8 cellular contexts compared by ENCODE assay signal in the genomic region with DNA sequence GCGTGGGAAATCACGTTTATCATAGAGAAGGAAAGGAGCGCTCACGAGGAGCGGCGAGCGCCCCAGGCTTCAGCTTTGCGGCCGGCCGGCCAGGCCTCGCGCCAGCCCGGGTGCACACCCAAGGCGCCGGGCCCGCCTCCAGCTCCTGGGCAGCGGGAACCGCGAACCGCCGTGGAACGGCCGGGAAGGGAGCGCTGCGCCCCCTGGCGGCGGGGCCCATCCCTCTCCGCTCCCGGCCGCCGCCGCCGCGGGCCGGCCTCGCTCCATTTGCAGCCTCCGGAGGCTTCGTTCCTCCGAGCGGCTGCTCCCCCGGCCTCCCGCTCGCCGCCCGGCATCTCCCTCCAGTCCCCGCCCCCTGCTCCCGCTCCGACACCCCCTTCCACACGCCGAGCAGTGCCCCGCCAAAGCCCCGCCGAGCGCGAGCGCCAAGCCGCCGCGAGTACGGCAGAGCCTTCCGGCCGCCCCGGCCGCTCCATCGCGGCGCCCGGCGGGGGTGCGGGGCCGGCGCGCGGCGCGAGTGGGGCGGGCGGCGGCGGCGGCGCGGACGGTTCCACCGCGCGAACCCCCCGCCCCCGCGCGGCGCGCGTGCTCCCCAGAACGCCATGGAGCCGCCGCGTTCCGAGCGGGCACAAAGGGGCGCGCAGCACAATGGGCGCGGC. TPM values are rescaled to one million over a fixed set of nuclear protein-coding genes. Genes with fewer than 3 reads are reported as not detected.
DNase-seq lines count a peak whose midpoint lies in the region; ATAC-seq and TF ChIP-seq lines count a peak whose summit lies in the region.

No MANE protein-coding gene starts in this region.

- no peaks in the 10 kb centered on the region for H4K20me1 ChIP-seq in OCI-LY7 (ENCODE audit: insufficient read depth, low read length)

- peaks cover 23% of the 10 kb centered on the region; the same call in 1 of the 2 replicates for H3K79me2 ChIP-seq in OCI-LY7 (ENCODE audit: insufficient read depth, low read depth, low read length)

- peak; percentile 34 for ATAC-seq in GM19468 (IDR thresholded peaks at IDR 0.05; ENCODE audit: extremely low read depth, unreplicated experiment)
- peak; percentile 68 to 73 for ATAC-seq in activated T-cell treated with anti-CD3 and anti-CD28 coated beads, Interleukin-2, amount 50 U/mL, for 4 hours
- peak; percentile 97 for ATAC-seq in esophagus mucosa
- peak; percentile 86 for ATAC-seq in stimulated activated effector memory CD8-positive, alpha-beta T cell treated with anti-CD3 and anti-CD28 coated beads, Interleukin-12 subunit alpha, Interleukin-12 subunit beta, amount 100 ng/mL, for 72 hours

- intact Hi-C loops in OCI-LY7 (cut with micrococcal nuclease; ENCODE audit: unreplicated experiment): loop anchor here (1.0 to 10.0 kb wide), 5 partner anchors 34 to 950 kb away; a partner anchor contains a TSS

- H3K27me3 Mint-ChIP-seq in activated T-cell treated with anti-CD3 and anti-CD28 coated beads, Interleukin-2, amount 50 U/mL, for 4 hours (ENCODE audit: low read depth): peaks cover 9% of the 10 kb centered on the region

- no peaks in the 10 kb centered on the region for H3K27me3 ChIP-seq in muscle layer of duodenum (ENCODE audit: low read depth, low read length)

- H3K4me3 ChIP-seq in OCI-LY7 (ENCODE audit: low read depth, low read length, poor library complexity, severe bottlenecking) (peak overlapping the region; percentile 71), muscle layer of duodenum (ENCODE audit: low read depth in 1 of 2, low read length in 2 of 2) (peak overlapping the region; percentile 63 to 70)

- DNase-seq in D341Med (ENCODE audit: low spot score): peak; percentile 94
- DNase-seq in HT-29 (ENCODE audit: low spot score): peak; percentile 89
- DNase-seq in OCI-LY7 (ENCODE audit: low spot score): peak; percentile 91
- DNase-seq in activated T-cell treated with anti-CD3 and anti-CD28 coated beads, Interleukin-2, amount 50 U/mL, for 4 hours: peak; percentile 67
- DNase-seq in stimulated activated effector memory CD8-positive, alpha-beta T cell treated with anti-CD3 and anti-CD28 coated beads, Interleukin-12 subunit alpha, Interleukin-12 subunit beta, amount 100 ng/mL, for 72 hours (ENCODE audit: low spot score in 2 of 2): peak; percentile 78 to 86

- POLR2A ChIA-PET in OCI-LY7 (lab: Charles Lee): interaction anchor here (0.8 to 2.3 kb wide), 10 partner anchors 11 to 476 kb away, joined by 3 to 20 read pairs (median 4); no protein-coding TSS in a partner anchor

- H2AFZ ChIP-seq in OCI-LY7 (ENCODE audit: low read length): peak overlapping the region; percentile 59

- H3K27ac Mint-ChIP-seq in stimulated activated effector memory CD8-positive, alpha-beta T cell treated with anti-CD3 and anti-CD28 coated beads, Interleukin-12 subunit alpha, Interleukin-12 subunit beta, amount 100 ng/mL, for 72 hours: no peak overlapping the region

- CTCF ChIA-PET in OCI-LY7 (lab: Charles Lee; ENCODE audit: unreplicated experiment): interaction anchor here (0.7 to 1.6 kb wide), 4 partner anchors 11 to 35 kb away, joined by 4 to 10 read pairs (median 6); no protein-coding TSS in a partner anchor

- H3K9me2 ChIP-seq in OCI-LY7 (ENCODE audit: insufficient read depth, low read length): no peaks in the 10 kb centered on the region

- no TSS peak for BruUV-seq in OCI-LY7 (replicated peaks; lab: Mats Ljungman, UMichigan)

- peaks cover 17% of the 10 kb centered on the region for H3K4me1 Mint-ChIP-seq in activated T-cell treated with anti-CD3 and anti-CD28 coated beads, Interleukin-2, amount 50 U/mL, for 4 hours (ENCODE audit: low read depth)
- H3K4me1 Mint-ChIP-seq in stimulated activated effector memory CD8-positive, alpha-beta T cell treated with anti-CD3 and anti-CD28 coated beads, Interleukin-12 subunit alpha, Interleukin-12 subunit beta, amount 100 ng/mL, for 72 hours: peaks cover 12% of the 10 kb centered on the region

- H3K4me3 Mint-ChIP-seq in activated T-cell treated with anti-CD3 and anti-CD28 coated beads, Interleukin-2, amount 50 U/mL, for 4 hours: peak overlapping the region; percentile 81
- peak overlapping the region; percentile 71 for H3K4me3 Mint-ChIP-seq in stimulated activated effector memory CD8-positive, alpha-beta T cell treated with anti-CD3 and anti-CD28 coated beads, Interleukin-12 subunit alpha, Interleukin-12 subunit beta, amount 100 ng/mL, for 72 hours

- H3K36me3 Mint-ChIP-seq in activated T-cell treated with anti-CD3 and anti-CD28 coated beads, Interleukin-2, amount 50 U/mL, for 4 hours (ENCODE audit: insufficient read depth): no peaks in the 10 kb centered on the region
- H3K36me3 Mint-ChIP-seq in stimulated activated effector memory CD8-positive, alpha-beta T cell treated with anti-CD3 and anti-CD28 coated beads, Interleukin-12 subunit alpha, Interleukin-12 subunit beta, amount 100 ng/mL, for 72 hours: peaks cover 7% of the 10 kb centered on the region

- H3K4me1 ChIP-seq in OCI-LY7 (ENCODE audit: insufficient read depth, low read length, poor library complexity, severe bottlenecking): peaks cover 53% of the 10 kb centered on the region
- H3K4me1 ChIP-seq in muscle layer of duodenum (ENCODE audit: control insufficient read depth in 1 of 2, insufficient read depth in 2 of 2, low read length in 2 of 2): peaks cover 4 to 21% of the 10 kb centered on the region in 2 donors

- H3K4me2 ChIP-seq in OCI-LY7 (ENCODE audit: low read length): peak overlapping the region; percentile 89

- TF ChIP-seq CTCF in OCI-LY7 (conservative IDR thresholded peaks at IDR 0.05; ENCODE audit: low read length): peak; percentile 83

- H3K9me3 ChIP-seq in OCI-LY7 (ENCODE audit: low read length) (no peaks in the 10 kb centered on the region), muscle layer of duodenum (ENCODE audit: control insufficient read depth in 1 of 2, low read length in 2 of 2) (no peaks in the 10 kb centered on the region)

- H3K27ac ChIP-seq in OCI-LY7 (ENCODE audit: low read depth, low read length, poor library complexity, severe bottlenecking) (peak overlapping the region; percentile 99), muscle layer of duodenum (ENCODE audit: low read length) (no peak overlapping the region)

- H3K36me3 ChIP-seq in OCI-LY7 (ENCODE audit: insufficient read depth, low read length) (peaks cover 10% of the 10 kb centered on the region), muscle layer of duodenum (ENCODE audit: control insufficient read depth in 1 of 2, insufficient read depth in 2 of 2, low read length in 2 of 2) (no peaks in the 10 kb centered on the region)

- H3K9me3 Mint-ChIP-seq in activated T-cell treated with anti-CD3 and anti-CD28 coated beads, Interleukin-2, amount 50 U/mL, for 4 hours: no peaks in the 10 kb centered on the region
- no peaks in the 10 kb centered on the region for H3K9me3 Mint-ChIP-seq in stimulated activated effector memory CD8-positive, alpha-beta T cell treated with anti-CD3 and anti-CD28 coated beads, Interleukin-12 subunit alpha, Interleukin-12 subunit beta, amount 100 ng/mL, for 72 hours

RNA-seq across cellular contexts. Expression of a gene that starts 1.0 kb away (rescaled TPM):
- 9.3 and 9.8 TPM in 2 replicates for total RNA-seq in HT-29 (2014; rRNA removed; shearing (Covaris generic))
- total RNA-seq in OCI-LY7 (2014; rRNA removed; shearing (Covaris generic)): 7.9 and 11.7 TPM in 2 replicates
- total RNA-seq in OCI-LY7 (2022) (13.1 and 14.3 TPM in 2 replicates), esophagus mucosa (3.0 TPM)
- 10 to 100 TPM in 2 of 3 donors, 1 to 10 TPM in 1; 8.9 to 12.0 (median 11.1) TPM for total RNA-seq in activated T-cell treated with anti-CD3 and anti-CD28 coated beads, Interleukin-2, amount 50 U/mL, for 4 hours

Comparison
In these comparisons a context has a peak if more than half of its experiments do, and no peak if none do; other contexts are left out.
1. ATAC-seq: peak in every context shown above with its lines; median percentile 97 in esophagus mucosa; 86 in stimulated activated effector memory CD8-positive, alpha-beta T cell treated with anti-CD3 and anti-CD28 coated beads, Interleukin-12 subunit alpha, Interleukin-12 subunit beta, amount 100 ng/mL, for 72 hours; 70 in activated T-cell treated with anti-CD3 and anti-CD28 coated beads, Interleukin-2, amount 50 U/mL, for 4 hours; 34 in GM19468.